In genomic region chr19:34218818-34219164, GRCh38 we compare ENCODE assay signal across 1 cellular context.
TF ChIP-seq lines count a peak whose summit lies in the region.

No MANE protein-coding gene starts in this region.

TF ChIP-seq in GM23338, 12 proteins besides CTCF, POLR2A, EP300 and RAD21 (continued from another document):
- TF ChIP-seq ZNF462 (CRISPR knock-in tag; IDR thresholded peaks at IDR 0.05), result no peak
- no peak for TF ChIP-seq NANOG (IDR thresholded peaks at IDR 0.05; ENCODE audit: borderline replicate concordance)
- TF ChIP-seq JUNB (IDR thresholded peaks at IDR 0.05; ENCODE audit: unreplicated experiment), result no peak
- TF ChIP-seq EZH2 (IDR thresholded peaks at IDR 0.05; ENCODE audit: low read depth, unreplicated experiment), result no peak
- TF ChIP-seq ZNF114 (CRISPR knock-in tag; IDR thresholded peaks at IDR 0.05), result no peak
- no peak for TF ChIP-seq POLR2AphosphoS5 (IDR thresholded peaks at IDR 0.05; ENCODE audit: low read depth)
- no peak for TF ChIP-seq EZH2phosphoT487 (IDR thresholded peaks at IDR 0.05; ENCODE audit: unreplicated experiment)
- no peak for TF ChIP-seq ETS1 (IDR thresholded peaks at IDR 0.05)
